8 cellular contexts compared by ENCODE assay signal in the genomic region with DNA sequence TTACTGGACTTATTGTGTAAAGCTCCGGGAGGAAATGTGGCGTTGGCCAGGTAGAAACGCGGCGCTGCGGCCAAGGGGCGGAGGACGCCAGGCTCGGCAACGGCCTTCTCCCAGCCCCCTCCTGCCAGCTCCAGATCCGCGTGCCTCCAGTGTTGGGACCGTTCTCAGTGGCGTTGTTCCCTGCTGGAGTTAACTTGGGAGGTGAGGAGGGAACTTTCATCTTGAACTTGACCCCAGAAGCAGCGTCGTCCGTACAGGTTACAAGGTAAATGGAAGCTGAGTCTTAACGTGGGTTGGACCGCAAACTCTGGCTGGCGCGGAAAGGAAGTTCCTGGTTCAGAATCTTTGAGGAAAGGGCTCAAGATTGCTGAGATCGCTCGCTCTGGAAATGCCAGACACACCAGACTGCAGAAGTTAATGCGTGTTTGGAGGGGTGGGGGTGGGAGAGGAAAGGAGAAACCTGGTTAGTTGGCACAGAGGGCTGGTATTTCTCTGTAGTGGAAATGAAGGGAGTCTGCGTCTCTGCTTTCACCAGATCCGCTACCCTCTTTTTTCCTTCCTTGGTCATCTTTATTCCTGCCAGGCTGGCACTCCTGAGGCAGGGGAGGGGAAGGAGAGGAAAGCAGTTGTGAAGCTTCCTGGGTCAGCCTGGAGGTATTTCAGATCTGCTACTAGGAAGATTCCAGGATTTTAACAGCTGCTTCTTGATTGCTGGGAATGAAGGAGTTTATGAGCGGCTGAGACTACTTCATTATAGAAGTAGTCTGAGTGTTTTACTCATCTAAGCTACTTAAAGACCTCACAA. TPM values are rescaled to one million over a fixed set of nuclear protein-coding genes. Genes with fewer than 3 reads are reported as not detected.
DNase-seq lines count a peak whose midpoint lies in the region; ATAC-seq, FAIRE-seq and TF ChIP-seq lines count a peak whose summit lies in the region.

No MANE protein-coding gene starts in this region.

- POLR2A ChIA-PET in activated CD4-positive, alpha-beta T cell treated with anti-CD3 and anti-CD28 coated beads, Interleukin-2, amount 10 ng/mL, durations not matched to agents 7 days and 5 days (lab: Charles Lee): interaction anchor here (0.6 kb wide), 1 partner anchor 253 kb away, joined by 3 read pairs; no protein-coding TSS in a partner anchor

- H3K27me3 ChIP-seq in mucosa of rectum (ENCODE audit: control insufficient read depth in 2 of 2, insufficient read depth in 2 of 2, low read length in 2 of 2): no peaks in the 10 kb centered on the region

- CTCF ChIA-PET in activated CD4-positive, alpha-beta T cell treated with anti-CD3 and anti-CD28 coated beads, Interleukin-2, amount 10 ng/mL, durations not matched to agents 7 days and 5 days (lab: Charles Lee): interaction anchor here (1.7 kb wide), 1 partner anchor 15 kb away, joined by 4 read pairs; no protein-coding TSS in a partner anchor

- H3K4me3 ChIP-seq in SK-N-MC (peak overlapping the region; percentile 88), epithelial cell of proximal tubule (ENCODE audit: low read depth, low read length) (peak overlapping the region; percentile 92), mucosa of rectum (ENCODE audit: low read length in 2 of 2) (peak overlapping the region; percentile 88)

- H3K36me3 Mint-ChIP-seq in activated CD4-positive, alpha-beta T cell treated with anti-CD3 and anti-CD28 coated beads, Interleukin-2, amount 10 ng/mL, durations not matched to agents 7 days and 5 days (ENCODE audit: low read depth): no peaks in the 10 kb centered on the region

- H3K27ac ChIP-seq in SK-N-MC (peak overlapping the region; percentile 17; the same call in 1 of the 2 replicates), mucosa of rectum (ENCODE audit: low read depth in 2 of 2, low read length in 2 of 2) (peak overlapping the region; percentile 87 to 89)

- H3K27me3 Mint-ChIP-seq in activated CD4-positive, alpha-beta T cell treated with anti-CD3 and anti-CD28 coated beads, Interleukin-2, amount 10 ng/mL, durations not matched to agents 7 days and 5 days: peaks cover 61% of the 10 kb centered on the region

- peaks cover 3 to 28% of the 10 kb centered on the region in 2 donors for H3K4me1 ChIP-seq in mucosa of rectum (ENCODE audit: control insufficient read depth in 2 of 2, insufficient read depth in 2 of 2, low read length in 2 of 2)

- H3K27ac Mint-ChIP-seq in activated CD4-positive, alpha-beta T cell treated with anti-CD3 and anti-CD28 coated beads, Interleukin-2, amount 10 ng/mL, durations not matched to agents 7 days and 5 days: no peak overlapping the region

- FAIRE-seq in urothelium cell line (lab: Jason Lieb, UNC): peak; percentile 48

- H3K4me1 Mint-ChIP-seq in activated CD4-positive, alpha-beta T cell treated with anti-CD3 and anti-CD28 coated beads, Interleukin-2, amount 10 ng/mL, durations not matched to agents 7 days and 5 days: peaks cover 18% of the 10 kb centered on the region

- H3K9ac ChIP-seq in SK-N-MC (ENCODE audit: insufficient read length) (peak overlapping the region; percentile 74), mucosa of rectum (ENCODE audit: low read depth in 1 of 2, low read length in 2 of 2) (peak overlapping the region; percentile 86 to 88)

- no peak for ATAC-seq in GM21737 (IDR thresholded peaks at IDR 0.05; ENCODE audit: unreplicated experiment)
- no peak for ATAC-seq in HG03196 (IDR thresholded peaks at IDR 0.05; ENCODE audit: unreplicated experiment)

- H3K4me3 Mint-ChIP-seq in activated CD4-positive, alpha-beta T cell treated with anti-CD3 and anti-CD28 coated beads, Interleukin-2, amount 10 ng/mL, durations not matched to agents 7 days and 5 days: peak overlapping the region; percentile 76

- H3K36me3 ChIP-seq in SK-N-MC (ENCODE audit: insufficient read depth, low read length) (no peaks in the 10 kb centered on the region), mucosa of rectum (ENCODE audit: control insufficient read depth in 2 of 2, insufficient read depth in 2 of 2, low read length in 2 of 2) (no peaks in the 10 kb centered on the region)

- H3K9me3 ChIP-seq in SK-N-MC (ENCODE audit: low read depth, low read length): no peaks in the 10 kb centered on the region
- H3K9me3 ChIP-seq in mucosa of rectum (ENCODE audit: control insufficient read depth in 2 of 2, low read length in 2 of 2): no peaks in the 10 kb centered on the region

- no peaks in the 10 kb centered on the region for H3K9me3 Mint-ChIP-seq in activated CD4-positive, alpha-beta T cell treated with anti-CD3 and anti-CD28 coated beads, Interleukin-2, amount 10 ng/mL, durations not matched to agents 7 days and 5 days

- no peak for TF ChIP-seq CTCF in epithelial cell of proximal tubule (conservative IDR thresholded peaks at IDR 0.05; ENCODE audit: low read depth, low read length)

- DNase-seq in activated CD4-positive, alpha-beta T cell treated with anti-CD3 and anti-CD28 coated beads, Interleukin-2, amount 10 ng/mL, durations not matched to agents 7 days and 5 days: no peak
- no peak for DNase-seq in activated CD4-positive, alpha-beta T cell treated with anti-CD3 and anti-CD28 coated beads for 48 hours
- DNase-seq in SK-N-MC (ENCODE audit: low read depth, low spot score) (no peak), epithelial cell of proximal tubule (ENCODE audit: low read depth) (no peak), urothelium cell line (ENCODE audit: low spot score) (peak; percentile 41)

RNA-seq across cellular contexts. Expression of gene TANC1, which starts 1.5 kb away (rescaled TPM):
- total RNA-seq in activated CD4-positive, alpha-beta T cell treated with anti-CD3 and anti-CD28 coated beads, Interleukin-2, amount 10 ng/mL, durations not matched to agents 7 days and 5 days: under 1 TPM; 0.32 to 0.52 TPM
- 11.9 and 14.3 TPM in 2 replicates for total RNA-seq in epithelial cell of proximal tubule
